Comparison of ENCODE assay signal across 18 cellular contexts in genomic region chr9:104269996-104270963, GRCh38.
DNase-seq lines count a peak whose midpoint lies in the region; ATAC-seq, FAIRE-seq and TF ChIP-seq lines count a peak whose summit lies in the region.
"Had no signal": no experiment of that assay in that cellular context is flagged by ENCODE, and none has a peak within 500 bp of the region (broad histone marks: within the 10 kb centered on the region; RNA-seq: fewer than 3 reads in every experiment).

No MANE protein-coding gene starts in this region.

- peak overlapping the region; percentile 56 to 83 for H3K27ac ChIP-seq in ascending aorta
- peak overlapping the region in 3 of 4 donors; percentile 48 to 81 (median 79) for H3K27ac ChIP-seq in pancreas
- H3K27ac ChIP-seq: SK-N-MC had no signal

- H3K4me3 ChIP-seq in ascending aorta (no peak overlapping the region), pancreas (no peak overlapping the region)
- H3K4me3 ChIP-seq: MG63, SK-N-MC had no signal

- WGBS in pancreas, 2 donors: 23 to 24% methylated on average over 4 of the region's 4 CpGs

- in situ Hi-C loops in Caki2 (cut with HindIII; ENCODE audit: low pct_unique_long_range_greater_than_20kb, low sequenced_read_pairs): no loop called here

- H3K27me3 ChIP-seq in ascending aorta: no peaks in the 10 kb centered on the region
- no peaks in the 10 kb centered on the region for H3K27me3 ChIP-seq in pancreas
- H3K27me3 ChIP-seq: MG63 had no signal

- FAIRE-seq in pancreas (lab: Jason Lieb, UNC): peak; percentile 45

- peak; percentile 94 for ATAC-seq in left colon
- peak; percentile 93 to 98 (median 97) for ATAC-seq in pancreas
- ATAC-seq in HG03442 (IDR thresholded peaks at IDR 0.05; ENCODE audit: unreplicated experiment): no peak
- ATAC-seq in GM19395 (IDR thresholded peaks at IDR 0.05; ENCODE audit: unreplicated experiment): no peak
- ATAC-seq: HCT116 had no signal

- H3K9me3 ChIP-seq in ascending aorta: no peaks in the 10 kb centered on the region
- H3K9me3 ChIP-seq in pancreas: no peaks in the 10 kb centered on the region
- H3K9me3 ChIP-seq: MG63 had no signal

- intact Hi-C loops in ascending aorta (cut with DNase I) (no loop called here), left colon (cut with DNase I, micrococcal nuclease) (no loop called here), pancreas (cut with DNase I) (no loop called here)

- H3K36me3 ChIP-seq in ascending aorta: no peaks in the 10 kb centered on the region
- H3K36me3 ChIP-seq in pancreas: no peaks in the 10 kb centered on the region
- H3K36me3 ChIP-seq: MG63 had no signal

- DNase-seq in Caki2 (ENCODE audit: low read depth): peak; percentile 17
- DNase-seq in ascending aorta (ENCODE audit: low spot score in 2 of 2): no peak
- no peak for DNase-seq in left colon
- DNase-seq in pancreas: peak in 2 of 6 donors; percentile 9 to 24
- DNase-seq in SKM-1 (lab: John Stamatoyannopoulos, UW; ENCODE audit: unreplicated experiment): no peak
- no peak for DNase-seq in GOT3 (lab: John Stamatoyannopoulos, UW)
- DNase-seq: C1 segment of cervical spinal cord, EL, MG63, NCI-H1092, NCI-H146, NCI-H2081, NCI-H510A treated with DMSO at 0.1 percent for 48 hours, NCI-H82 had no signal

- peaks cover 8 to 14% of the 10 kb centered on the region in 2 donors for H3K4me1 ChIP-seq in ascending aorta
- H3K4me1 ChIP-seq in pancreas: peaks cover 10 to 32% (median 29%) of the 10 kb centered on the region in 3 donors

- TF ChIP-seq CTCF in ascending aorta (IDR thresholded peaks at IDR 0.05) (no peak), pancreas (IDR thresholded peaks at IDR 0.05) (no peak)

Comparison
In these comparisons a context has a peak if more than half of its experiments do, and no peak if none do; other contexts are left out.
1. ATAC-seq: peak in left colon (single experiment) and pancreas (4 of 4); none in HG03442 (single experiment) and GM19395 (single experiment).